1 cellular context compared by ENCODE assay signal in the genomic region with DNA sequence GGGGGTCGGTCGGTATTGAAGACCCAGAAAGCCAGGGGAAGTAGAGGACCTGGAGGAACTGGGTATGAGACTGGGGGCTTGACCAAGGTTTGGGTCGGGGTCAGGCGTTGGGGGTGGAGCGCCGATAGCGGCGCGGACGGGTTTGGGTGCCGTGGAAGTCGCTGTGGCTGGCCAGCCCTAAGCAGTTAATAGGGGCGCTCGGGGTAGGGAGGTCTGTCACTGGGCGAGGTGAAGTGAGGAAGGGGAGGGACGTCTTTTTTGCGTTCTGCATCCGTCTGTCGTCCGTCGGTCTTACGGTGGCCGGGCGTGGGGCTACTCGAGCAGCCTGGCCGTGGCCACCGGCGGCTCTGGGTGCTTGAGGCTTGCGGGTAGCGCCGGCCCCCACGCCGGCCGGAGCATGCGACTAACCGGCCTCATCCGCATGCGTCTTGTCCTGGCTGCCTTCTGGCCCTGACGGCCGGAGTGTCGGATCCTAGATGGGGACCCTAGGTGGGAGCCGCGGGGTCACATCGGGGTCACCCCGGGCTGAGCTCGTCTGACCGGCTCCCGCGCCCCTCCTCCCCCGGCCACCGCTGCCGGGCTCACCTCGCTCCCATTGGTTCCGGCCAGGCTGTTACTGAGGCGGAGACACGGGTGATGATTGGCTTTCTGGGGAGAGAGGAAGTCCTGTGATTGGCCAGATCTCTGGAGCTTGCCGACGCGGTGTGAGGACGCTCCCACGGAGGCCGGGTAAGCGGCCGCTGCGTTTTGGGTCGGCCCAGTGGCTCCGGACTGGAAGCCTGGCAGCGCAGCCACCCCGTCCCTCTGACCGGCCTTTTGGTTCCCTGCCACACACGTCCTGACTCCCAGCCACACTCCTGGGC.
A peak's percentile ranks its signal among the peaks of the same experiment; 100 is the strongest.
TF ChIP-seq lines count a peak whose summit lies in the region.

No MANE protein-coding gene starts in this region.

TF ChIP-seq in HepG2, 621 proteins besides CTCF, POLR2A, EP300 and RAD21 (continued from another document and continues in another):
- TF ChIP-seq, protein P1, sequence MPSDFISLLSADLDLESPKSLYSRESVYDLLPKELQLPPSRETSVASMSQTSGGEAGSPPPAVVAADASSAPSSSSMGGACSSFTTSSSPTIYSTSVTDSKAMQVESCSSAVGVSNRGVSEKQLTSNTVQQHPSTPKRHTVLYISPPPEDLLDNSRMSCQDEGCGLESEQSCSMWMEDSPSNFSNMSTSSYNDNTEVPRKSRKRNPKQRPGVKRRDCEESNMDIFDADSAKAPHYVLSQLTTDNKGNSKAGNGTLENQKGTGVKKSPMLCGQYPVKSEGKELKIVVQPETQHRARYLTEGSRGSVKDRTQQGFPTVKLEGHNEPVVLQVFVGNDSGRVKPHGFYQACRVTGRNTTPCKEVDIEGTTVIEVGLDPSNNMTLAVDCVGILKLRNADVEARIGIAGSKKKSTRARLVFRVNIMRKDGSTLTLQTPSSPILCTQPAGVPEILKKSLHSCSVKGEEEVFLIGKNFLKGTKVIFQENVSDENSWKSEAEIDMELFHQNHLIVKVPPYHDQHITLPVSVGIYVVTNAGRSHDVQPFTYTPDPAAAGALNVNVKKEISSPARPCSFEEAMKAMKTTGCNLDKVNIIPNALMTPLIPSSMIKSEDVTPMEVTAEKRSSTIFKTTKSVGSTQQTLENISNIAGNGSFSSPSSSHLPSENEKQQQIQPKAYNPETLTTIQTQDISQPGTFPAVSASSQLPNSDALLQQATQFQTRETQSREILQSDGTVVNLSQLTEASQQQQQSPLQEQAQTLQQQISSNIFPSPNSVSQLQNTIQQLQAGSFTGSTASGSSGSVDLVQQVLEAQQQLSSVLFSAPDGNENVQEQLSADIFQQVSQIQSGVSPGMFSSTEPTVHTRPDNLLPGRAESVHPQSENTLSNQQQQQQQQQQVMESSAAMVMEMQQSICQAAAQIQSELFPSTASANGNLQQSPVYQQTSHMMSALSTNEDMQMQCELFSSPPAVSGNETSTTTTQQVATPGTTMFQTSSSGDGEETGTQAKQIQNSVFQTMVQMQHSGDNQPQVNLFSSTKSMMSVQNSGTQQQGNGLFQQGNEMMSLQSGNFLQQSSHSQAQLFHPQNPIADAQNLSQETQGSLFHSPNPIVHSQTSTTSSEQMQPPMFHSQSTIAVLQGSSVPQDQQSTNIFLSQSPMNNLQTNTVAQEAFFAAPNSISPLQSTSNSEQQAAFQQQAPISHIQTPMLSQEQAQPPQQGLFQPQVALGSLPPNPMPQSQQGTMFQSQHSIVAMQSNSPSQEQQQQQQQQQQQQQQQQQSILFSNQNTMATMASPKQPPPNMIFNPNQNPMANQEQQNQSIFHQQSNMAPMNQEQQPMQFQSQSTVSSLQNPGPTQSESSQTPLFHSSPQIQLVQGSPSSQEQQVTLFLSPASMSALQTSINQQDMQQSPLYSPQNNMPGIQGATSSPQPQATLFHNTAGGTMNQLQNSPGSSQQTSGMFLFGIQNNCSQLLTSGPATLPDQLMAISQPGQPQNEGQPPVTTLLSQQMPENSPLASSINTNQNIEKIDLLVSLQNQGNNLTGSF (CRISPR knock-in tag; IDR thresholded peaks at IDR 0.05), result no peak
- TF ChIP-seq KLF9 (CRISPR knock-in tag; IDR thresholded peaks at IDR 0.05; ENCODE audit: low read depth), result no peak
- no peak for TF ChIP-seq KLF13 (CRISPR knock-in tag; IDR thresholded peaks at IDR 0.05)
- TF ChIP-seq ZNF207 (IDR thresholded peaks at IDR 0.05; ENCODE audit: borderline replicate concordance), result no peak
- TF ChIP-seq FOXM1 (CRISPR knock-in tag; IDR thresholded peaks at IDR 0.05), result no peak
- TF ChIP-seq, protein P2, sequence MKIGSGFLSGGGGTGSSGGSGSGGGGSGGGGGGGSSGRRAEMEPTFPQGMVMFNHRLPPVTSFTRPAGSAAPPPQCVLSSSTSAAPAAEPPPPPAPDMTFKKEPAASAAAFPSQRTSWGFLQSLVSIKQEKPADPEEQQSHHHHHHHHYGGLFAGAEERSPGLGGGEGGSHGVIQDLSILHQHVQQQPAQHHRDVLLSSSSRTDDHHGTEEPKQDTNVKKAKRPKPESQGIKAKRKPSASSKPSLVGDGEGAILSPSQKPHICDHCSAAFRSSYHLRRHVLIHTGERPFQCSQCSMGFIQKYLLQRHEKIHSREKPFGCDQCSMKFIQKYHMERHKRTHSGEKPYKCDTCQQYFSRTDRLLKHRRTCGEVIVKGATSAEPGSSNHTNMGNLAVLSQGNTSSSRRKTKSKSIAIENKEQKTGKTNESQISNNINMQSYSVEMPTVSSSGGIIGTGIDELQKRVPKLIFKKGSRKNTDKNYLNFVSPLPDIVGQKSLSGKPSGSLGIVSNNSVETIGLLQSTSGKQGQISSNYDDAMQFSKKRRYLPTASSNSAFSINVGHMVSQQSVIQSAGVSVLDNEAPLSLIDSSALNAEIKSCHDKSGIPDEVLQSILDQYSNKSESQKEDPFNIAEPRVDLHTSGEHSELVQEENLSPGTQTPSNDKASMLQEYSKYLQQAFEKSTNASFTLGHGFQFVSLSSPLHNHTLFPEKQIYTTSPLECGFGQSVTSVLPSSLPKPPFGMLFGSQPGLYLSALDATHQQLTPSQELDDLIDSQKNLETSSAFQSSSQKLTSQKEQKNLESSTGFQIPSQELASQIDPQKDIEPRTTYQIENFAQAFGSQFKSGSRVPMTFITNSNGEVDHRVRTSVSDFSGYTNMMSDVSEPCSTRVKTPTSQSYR (CRISPR knock-in tag; IDR thresholded peaks at IDR 0.05; ENCODE audit: borderline replicate concordance), result peak; percentile 63; the same call in 1 of the 2 replicates
- TF ChIP-seq RARA (CRISPR knock-in tag; IDR thresholded peaks at IDR 0.05), result peak; percentile 86
- TF ChIP-seq, protein P3, sequence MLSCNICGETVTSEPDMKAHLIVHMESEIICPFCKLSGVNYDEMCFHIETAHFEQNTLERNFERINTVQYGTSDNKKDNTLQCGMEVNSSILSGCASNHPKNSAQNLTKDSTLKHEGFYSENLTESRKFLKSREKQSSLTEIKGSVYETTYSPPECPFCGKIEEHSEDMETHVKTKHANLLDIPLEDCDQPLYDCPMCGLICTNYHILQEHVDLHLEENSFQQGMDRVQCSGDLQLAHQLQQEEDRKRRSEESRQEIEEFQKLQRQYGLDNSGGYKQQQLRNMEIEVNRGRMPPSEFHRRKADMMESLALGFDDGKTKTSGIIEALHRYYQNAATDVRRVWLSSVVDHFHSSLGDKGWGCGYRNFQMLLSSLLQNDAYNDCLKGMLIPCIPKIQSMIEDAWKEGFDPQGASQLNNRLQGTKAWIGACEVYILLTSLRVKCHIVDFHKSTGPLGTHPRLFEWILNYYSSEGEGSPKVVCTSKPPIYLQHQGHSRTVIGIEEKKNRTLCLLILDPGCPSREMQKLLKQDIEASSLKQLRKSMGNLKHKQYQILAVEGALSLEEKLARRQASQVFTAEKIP (CRISPR knock-in tag; IDR thresholded peaks at IDR 0.05; ENCODE audit: borderline replicate concordance), result no peak
- no peak for TF ChIP-seq EEA1 (CRISPR knock-in tag; IDR thresholded peaks at IDR 0.05; ENCODE audit: borderline replicate concordance)
- TF ChIP-seq IKZF4 (CRISPR knock-in tag; IDR thresholded peaks at IDR 0.05; ENCODE audit: borderline replicate concordance, low read depth, not compliant biosample characterization), result no peak
- no peak for TF ChIP-seq U2AF1 (optimal IDR thresholded peaks at IDR 0.05; ENCODE audit: low read depth, low read length)
- TF ChIP-seq MED1 (CRISPR knock-in tag; IDR thresholded peaks at IDR 0.05), result 0 out of 2 replicates have a peak, but pooled peaks have one; percentile 8
- no peak for TF ChIP-seq RCOR2 (CRISPR knock-in tag; IDR thresholded peaks at IDR 0.05)
- no peak for TF ChIP-seq MBD4 (IDR thresholded peaks at IDR 0.05; ENCODE audit: borderline replicate concordance, low read length)
- TF ChIP-seq, protein P4, sequence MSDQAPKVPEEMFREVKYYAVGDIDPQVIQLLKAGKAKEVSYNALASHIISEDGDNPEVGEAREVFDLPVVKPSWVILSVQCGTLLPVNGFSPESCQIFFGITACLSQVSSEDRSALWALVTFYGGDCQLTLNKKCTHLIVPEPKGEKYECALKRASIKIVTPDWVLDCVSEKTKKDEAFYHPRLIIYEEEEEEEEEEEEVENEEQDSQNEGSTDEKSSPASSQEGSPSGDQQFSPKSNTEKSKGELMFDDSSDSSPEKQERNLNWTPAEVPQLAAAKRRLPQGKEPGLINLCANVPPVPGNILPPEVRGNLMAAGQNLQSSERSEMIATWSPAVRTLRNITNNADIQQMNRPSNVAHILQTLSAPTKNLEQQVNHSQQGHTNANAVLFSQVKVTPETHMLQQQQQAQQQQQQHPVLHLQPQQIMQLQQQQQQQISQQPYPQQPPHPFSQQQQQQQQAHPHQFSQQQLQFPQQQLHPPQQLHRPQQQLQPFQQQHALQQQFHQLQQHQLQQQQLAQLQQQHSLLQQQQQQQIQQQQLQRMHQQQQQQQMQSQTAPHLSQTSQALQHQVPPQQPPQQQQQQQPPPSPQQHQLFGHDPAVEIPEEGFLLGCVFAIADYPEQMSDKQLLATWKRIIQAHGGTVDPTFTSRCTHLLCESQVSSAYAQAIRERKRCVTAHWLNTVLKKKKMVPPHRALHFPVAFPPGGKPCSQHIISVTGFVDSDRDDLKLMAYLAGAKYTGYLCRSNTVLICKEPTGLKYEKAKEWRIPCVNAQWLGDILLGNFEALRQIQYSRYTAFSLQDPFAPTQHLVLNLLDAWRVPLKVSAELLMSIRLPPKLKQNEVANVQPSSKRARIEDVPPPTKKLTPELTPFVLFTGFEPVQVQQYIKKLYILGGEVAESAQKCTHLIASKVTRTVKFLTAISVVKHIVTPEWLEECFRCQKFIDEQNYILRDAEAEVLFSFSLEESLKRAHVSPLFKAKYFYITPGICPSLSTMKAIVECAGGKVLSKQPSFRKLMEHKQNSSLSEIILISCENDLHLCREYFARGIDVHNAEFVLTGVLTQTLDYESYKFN (CRISPR knock-in tag; conservative IDR thresholded peaks at IDR 0.05), result no peak
- TF ChIP-seq KDM6A (CRISPR knock-in tag; IDR thresholded peaks at IDR 0.05; ENCODE audit: low read depth), result no peak
- TF ChIP-seq, protein P5, sequence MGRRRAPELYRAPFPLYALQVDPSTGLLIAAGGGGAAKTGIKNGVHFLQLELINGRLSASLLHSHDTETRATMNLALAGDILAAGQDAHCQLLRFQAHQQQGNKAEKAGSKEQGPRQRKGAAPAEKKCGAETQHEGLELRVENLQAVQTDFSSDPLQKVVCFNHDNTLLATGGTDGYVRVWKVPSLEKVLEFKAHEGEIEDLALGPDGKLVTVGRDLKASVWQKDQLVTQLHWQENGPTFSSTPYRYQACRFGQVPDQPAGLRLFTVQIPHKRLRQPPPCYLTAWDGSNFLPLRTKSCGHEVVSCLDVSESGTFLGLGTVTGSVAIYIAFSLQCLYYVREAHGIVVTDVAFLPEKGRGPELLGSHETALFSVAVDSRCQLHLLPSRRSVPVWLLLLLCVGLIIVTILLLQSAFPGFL (CRISPR knock-in tag; IDR thresholded peaks at IDR 0.05), result no peak
- TF ChIP-seq SNAPC2 (CRISPR knock-in tag; IDR thresholded peaks at IDR 0.05), result no peak
- TF ChIP-seq MAF1 (CRISPR knock-in tag; IDR thresholded peaks at IDR 0.05; ENCODE audit: borderline replicate concordance), result no peak
- TF ChIP-seq ZNF121 (CRISPR knock-in tag; IDR thresholded peaks at IDR 0.05), result no peak
- TF ChIP-seq NFKBIZ (CRISPR knock-in tag; IDR thresholded peaks at IDR 0.05), result no peak
- TF ChIP-seq ZNF552 (CRISPR knock-in tag; IDR thresholded peaks at IDR 0.05; ENCODE audit: borderline replicate concordance), result no peak
- TF ChIP-seq AGO1 (IDR thresholded peaks at IDR 0.05; ENCODE audit: low read depth, low read length, poor library complexity, severe bottlenecking), result peak; percentile 68
- no peak for TF ChIP-seq GATA4 (IDR thresholded peaks at IDR 0.05; ENCODE audit: borderline replicate concordance, low read depth)
- no peak for TF ChIP-seq ZNF883 (CRISPR knock-in tag; IDR thresholded peaks at IDR 0.05; ENCODE audit: not compliant biosample characterization)
- TF ChIP-seq, protein P6, sequence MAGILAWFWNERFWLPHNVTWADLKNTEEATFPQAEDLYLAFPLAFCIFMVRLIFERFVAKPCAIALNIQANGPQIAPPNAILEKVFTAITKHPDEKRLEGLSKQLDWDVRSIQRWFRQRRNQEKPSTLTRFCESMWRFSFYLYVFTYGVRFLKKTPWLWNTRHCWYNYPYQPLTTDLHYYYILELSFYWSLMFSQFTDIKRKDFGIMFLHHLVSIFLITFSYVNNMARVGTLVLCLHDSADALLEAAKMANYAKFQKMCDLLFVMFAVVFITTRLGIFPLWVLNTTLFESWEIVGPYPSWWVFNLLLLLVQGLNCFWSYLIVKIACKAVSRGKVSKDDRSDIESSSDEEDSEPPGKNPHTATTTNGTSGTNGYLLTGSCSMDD (CRISPR knock-in tag; IDR thresholded peaks at IDR 0.05), result no peak
- TF ChIP-seq FOXA3 (CRISPR knock-in tag; IDR thresholded peaks at IDR 0.05), result no peak
- TF ChIP-seq SETDB1 (CRISPR knock-in tag; IDR thresholded peaks at IDR 0.05; ENCODE audit: borderline replicate concordance), result no peak
- TF ChIP-seq, protein P7, sequence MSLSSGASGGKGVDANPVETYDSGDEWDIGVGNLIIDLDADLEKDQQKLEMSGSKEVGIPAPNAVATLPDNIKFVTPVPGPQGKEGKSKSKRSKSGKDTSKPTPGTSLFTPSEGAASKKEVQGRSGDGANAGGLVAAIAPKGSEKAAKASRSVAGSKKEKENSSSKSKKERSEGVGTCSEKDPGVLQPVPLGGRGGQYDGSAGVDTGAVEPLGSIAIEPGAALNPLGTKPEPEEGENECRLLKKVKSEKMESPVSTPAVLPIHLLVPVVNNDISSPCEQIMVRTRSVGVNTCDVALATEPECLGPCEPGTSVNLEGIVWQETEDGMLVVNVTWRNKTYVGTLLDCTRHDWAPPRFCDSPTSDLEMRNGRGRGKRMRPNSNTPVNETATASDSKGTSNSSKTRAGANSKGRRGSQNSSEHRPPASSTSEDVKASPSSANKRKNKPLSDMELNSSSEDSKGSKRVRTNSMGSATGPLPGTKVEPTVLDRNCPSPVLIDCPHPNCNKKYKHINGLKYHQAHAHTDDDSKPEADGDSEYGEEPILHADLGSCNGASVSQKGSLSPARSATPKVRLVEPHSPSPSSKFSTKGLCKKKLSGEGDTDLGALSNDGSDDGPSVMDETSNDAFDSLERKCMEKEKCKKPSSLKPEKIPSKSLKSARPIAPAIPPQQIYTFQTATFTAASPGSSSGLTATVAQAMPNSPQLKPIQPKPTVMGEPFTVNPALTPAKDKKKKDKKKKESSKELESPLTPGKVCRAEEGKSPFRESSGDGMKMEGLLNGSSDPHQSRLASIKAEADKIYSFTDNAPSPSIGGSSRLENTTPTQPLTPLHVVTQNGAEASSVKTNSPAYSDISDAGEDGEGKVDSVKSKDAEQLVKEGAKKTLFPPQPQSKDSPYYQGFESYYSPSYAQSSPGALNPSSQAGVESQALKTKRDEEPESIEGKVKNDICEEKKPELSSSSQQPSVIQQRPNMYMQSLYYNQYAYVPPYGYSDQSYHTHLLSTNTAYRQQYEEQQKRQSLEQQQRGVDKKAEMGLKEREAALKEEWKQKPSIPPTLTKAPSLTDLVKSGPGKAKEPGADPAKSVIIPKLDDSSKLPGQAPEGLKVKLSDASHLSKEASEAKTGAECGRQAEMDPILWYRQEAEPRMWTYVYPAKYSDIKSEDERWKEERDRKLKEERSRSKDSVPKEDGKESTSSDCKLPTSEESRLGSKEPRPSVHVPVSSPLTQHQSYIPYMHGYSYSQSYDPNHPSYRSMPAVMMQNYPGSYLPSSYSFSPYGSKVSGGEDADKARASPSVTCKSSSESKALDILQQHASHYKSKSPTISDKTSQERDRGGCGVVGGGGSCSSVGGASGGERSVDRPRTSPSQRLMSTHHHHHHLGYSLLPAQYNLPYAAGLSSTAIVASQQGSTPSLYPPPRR (CRISPR knock-in tag; IDR thresholded peaks at IDR 0.05; ENCODE audit: borderline replicate concordance), result no peak
- TF ChIP-seq ATF7-NPFF (CRISPR knock-in tag; IDR thresholded peaks at IDR 0.05; ENCODE audit: low read depth), result no peak
